ENCODE assay signal across 26 cellular contexts in the genomic region with DNA sequence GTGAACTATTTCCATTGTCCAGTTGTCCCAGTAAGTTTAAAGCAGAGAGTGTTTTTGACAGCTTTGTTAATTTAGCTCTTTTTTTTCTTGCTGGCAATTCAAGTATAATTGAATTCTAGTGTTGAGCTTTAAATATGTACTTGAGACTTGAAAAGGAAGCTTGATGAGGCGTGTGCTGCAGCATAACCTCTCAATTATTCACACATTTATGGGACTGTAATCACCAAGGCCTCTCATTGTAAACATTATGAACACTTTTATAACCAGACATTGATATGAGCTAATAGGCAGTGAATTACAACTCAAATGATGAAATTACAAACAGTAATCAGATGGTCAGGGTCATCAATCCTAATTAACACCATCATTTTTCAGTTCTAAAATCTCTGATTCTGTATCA.
"Had no signal": no experiment of that assay in that cellular context is flagged by ENCODE, and none has a peak within 500 bp of the region (broad histone marks: within the 10 kb centered on the region; RNA-seq: fewer than 3 reads in every experiment).

No MANE protein-coding gene starts in this region.

- H3K4me3 ChIP-seq: adrenal gland, coronary artery, ovary, smooth muscle cell, suprapubic skin, tibial artery, upper lobe of right lung had no signal

- H3K4me2 ChIP-seq: smooth muscle cell had no signal

- H3K27me3 ChIP-seq: adrenal gland, neutrophil, ovary, suprapubic skin, tibial artery, upper lobe of right lung had no signal

- H3K4me1 ChIP-seq: adrenal gland, tibial artery had no signal

- H3K36me3 ChIP-seq: adrenal gland, neutrophil, ovary, suprapubic skin, tibial artery, upper lobe of right lung had no signal

- H3K27ac ChIP-seq: adrenal gland, coronary artery, neutrophil, ovary, suprapubic skin, tibial artery, upper lobe of right lung, VCaP had no signal

- DNase-seq: activated CD4-positive, alpha-beta T cell treated with anti-CD3 and anti-CD28 coated beads for 4 hours; activated CD4-positive, alpha-beta T cell treated with anti-CD3 and anti-CD28 coated beads, Interleukin-2, amount 50 U/mL, for 4 hours; activated CD8-positive, alpha-beta memory T cell treated with anti-CD3 and anti-CD28 coated beads, Interleukin-2, amount 50 U/mL, for 4 hours; activated effector memory CD4-positive, alpha-beta T cell treated with anti-CD3 and anti-CD28 coated beads, Interleukin-2, amount 50 U/mL, for 16 hours; activated naive CD4-positive, alpha-beta T cell treated with anti-CD3 and anti-CD28 coated beads for 36 hours; activated naive CD8-positive, alpha-beta T cell treated with anti-CD3 and anti-CD28 coated beads for 36 hours; activated T-cell treated with anti-CD3 and anti-CD28 coated beads, Interleukin-2, amount 50 U/mL, for 1 hour; adrenal gland; aorta; effector memory CD8-positive, alpha-beta T cell; foreskin melanocyte; islet precursor cell; left cardiac atrium; mammary epithelial cell; nephron progenitor cell; ovary; stimulated activated CD4-positive, alpha-beta T cell treated with anti-CD3 and anti-CD28 coated beads, Interleukin-2, amount 100 ng/mL, for 24 hours; stimulated activated naive CD4-positive, alpha-beta T cell; T-helper 9 cell; tibial artery; upper lobe of right lung had no signal

- H3K9me3 ChIP-seq: adrenal gland, neutrophil, ovary, suprapubic skin, tibial artery, upper lobe of right lung had no signal
